Comparison of ENCODE assay signal across 21 cellular contexts in genomic region chr22:48594757-48595510, GRCh38.
DNase-seq lines count a peak whose midpoint lies in the region; ATAC-seq and TF ChIP-seq lines count a peak whose summit lies in the region.
"Had no signal": no experiment of that assay in that cellular context is flagged by ENCODE, and none has a peak within 500 bp of the region (broad histone marks: within the 10 kb centered on the region; RNA-seq: fewer than 3 reads in every experiment).

No MANE protein-coding gene starts in this region.

- H3K9ac ChIP-seq in Karpas-422 (ENCODE audit: low read length) = peak overlapping the region; percentile 48
- no peak overlapping the region for H3K9ac ChIP-seq in SK-N-MC (ENCODE audit: insufficient read length)
- H3K9ac ChIP-seq in smooth muscle cell (ENCODE audit: low read depth) = no peak overlapping the region

- 95% methylated on average over 19 of the region's 19 CpGs for WGBS in smooth muscle cell (ENCODE audit: low lambda C conversion rate)

- H3K79me2 ChIP-seq in Karpas-422 (ENCODE audit: low read length) (no peaks in the 10 kb centered on the region), smooth muscle cell (ENCODE audit: low read depth) (no peaks in the 10 kb centered on the region)

- no peak overlapping the region for H3K4me3 Mint-ChIP-seq in stimulated activated memory B cell treated with anti-CD40 and anti-IgM and Interleukin-4, amounts not matched to agents 10 μg/mL and 1 μg/mL and 100 μg/mL, for 72 hours
- H3K4me3 Mint-ChIP-seq: B cell had no signal

- no peaks in the 10 kb centered on the region for H3K9me2 ChIP-seq in Karpas-422 (replicated peaks; ENCODE audit: insufficient read depth, low read length)

- no peaks in the 10 kb centered on the region for H3K4me1 Mint-ChIP-seq in stimulated activated memory B cell treated with anti-CD40 and anti-IgM and Interleukin-4, amounts not matched to agents 10 μg/mL and 1 μg/mL and 100 μg/mL, for 72 hours
- H3K4me1 Mint-ChIP-seq: B cell had no signal

- no peak overlapping the region for H3K4me3 ChIP-seq in right atrium auricular region
- H3K4me3 ChIP-seq in Karpas-422 (ENCODE audit: low read length) = peak overlapping the region; percentile 37; the same call in 1 of the 2 replicates
- H3K4me3 ChIP-seq in SK-N-MC = no peak overlapping the region
- H3K4me3 ChIP-seq in smooth muscle cell = no peak overlapping the region
- H3K4me3 ChIP-seq: K562 had no signal

- H4K20me1 ChIP-seq in Karpas-422 (ENCODE audit: insufficient read depth, low read depth, low read length) (no peaks in the 10 kb centered on the region), smooth muscle cell (ENCODE audit: low read depth) (peaks cover 54% of the 10 kb centered on the region)

- DNase-seq in Right ventricle myocardium superior (peak; percentile 31), right atrium auricular region (ENCODE audit: low spot score) (no peak), Karpas-422 (peak; percentile 86), SK-N-MC (ENCODE audit: low read depth, low spot score) (no peak), smooth muscle cell (lab: John Stamatoyannopoulos, UW; ENCODE audit: unreplicated experiment) (no peak)
- DNase-seq in stimulated activated CD4-positive, alpha-beta T cell treated with anti-CD3 and anti-CD28 coated beads, Interleukin-2, amount 100 ng/mL, for 48 hours = no peak
- DNase-seq: Calu3; H7; MV-4-11; NCI-H1105; NCI-H146; NCI-H2081; NCI-H345; NCI-H510A treated with DMSO at 0.1 percent for 48 hours; NCI-H82; NK-92 treated with Interleukin-12 subunit alpha and Interleukin-12 subunit beta, amount 100 ng/mL, for 24 hours; PC-3; SHP77 had no signal

- no peak for ATAC-seq in Right ventricle myocardium superior (ENCODE audit: poor library complexity)
- ATAC-seq in stimulated activated memory B cell treated with anti-CD40 and anti-IgM and Interleukin-4, amounts not matched to agents 10 μg/mL and 1 μg/mL and 100 μg/mL, for 72 hours = peak; percentile 25
- ATAC-seq: K562, PC-3 had no signal

- H3K36me3 ChIP-seq in right atrium auricular region (no peaks in the 10 kb centered on the region), Karpas-422 (ENCODE audit: insufficient read depth, low read length) (no peaks in the 10 kb centered on the region), SK-N-MC (ENCODE audit: insufficient read depth, low read length) (peaks cover 26% of the 10 kb centered on the region), smooth muscle cell (ENCODE audit: low read depth) (no peaks in the 10 kb centered on the region)

- no peaks in the 10 kb centered on the region for H3K27me3 ChIP-seq in right atrium auricular region
- no peaks in the 10 kb centered on the region; the same call in 1 of the 2 replicates for H3K27me3 ChIP-seq in Karpas-422 (ENCODE audit: low read length)
- no peaks in the 10 kb centered on the region for H3K27me3 ChIP-seq in smooth muscle cell (ENCODE audit: low read depth)

- H3K4me2 ChIP-seq in Karpas-422 (ENCODE audit: low read depth, low read length, poor library complexity, severe bottlenecking) = peak overlapping the region; percentile 40
- H3K4me2 ChIP-seq in smooth muscle cell = no peak overlapping the region

- no peaks in the 10 kb centered on the region for H3K36me3 Mint-ChIP-seq in stimulated activated memory B cell treated with anti-CD40 and anti-IgM and Interleukin-4, amounts not matched to agents 10 μg/mL and 1 μg/mL and 100 μg/mL, for 72 hours

- H3K9me3 Mint-ChIP-seq in stimulated activated memory B cell treated with anti-CD40 and anti-IgM and Interleukin-4, amounts not matched to agents 10 μg/mL and 1 μg/mL and 100 μg/mL, for 72 hours = peaks cover 6% of the 10 kb centered on the region

- H3K9me3 ChIP-seq in right atrium auricular region = peaks cover 0 to 7% of the 10 kb centered on the region in 2 donors
- no peaks in the 10 kb centered on the region for H3K9me3 ChIP-seq in Karpas-422 (ENCODE audit: low read length)
- no peaks in the 10 kb centered on the region for H3K9me3 ChIP-seq in SK-N-MC (ENCODE audit: low read depth, low read length)
- H3K9me3 ChIP-seq in smooth muscle cell (replicated peaks; ENCODE audit: low read depth) = no peaks in the 10 kb centered on the region

- H3K4me1 ChIP-seq in right atrium auricular region = no peaks in the 10 kb centered on the region
- H3K4me1 ChIP-seq in Karpas-422 (ENCODE audit: low read length) = peaks cover 41% of the 10 kb centered on the region
- H3K4me1 ChIP-seq in smooth muscle cell (ENCODE audit: low read depth) = no peaks in the 10 kb centered on the region

- H3K27ac ChIP-seq in right atrium auricular region = no peak overlapping the region
- peak overlapping the region; percentile 87 for H3K27ac ChIP-seq in Karpas-422 (ENCODE audit: low read length)
- H3K27ac ChIP-seq in SK-N-MC = 0 out of 2 replicates have a peak overlapping the region, but pooled peaks have one; percentile 5
- no peak overlapping the region for H3K27ac ChIP-seq in smooth muscle cell (ENCODE audit: low read depth)

- intact Hi-C loops in Right ventricle myocardium superior (cut with DNase I) = no loop called here

- H3K27me3 Mint-ChIP-seq in stimulated activated memory B cell treated with anti-CD40 and anti-IgM and Interleukin-4, amounts not matched to agents 10 μg/mL and 1 μg/mL and 100 μg/mL, for 72 hours = no peaks in the 10 kb centered on the region
- H3K27me3 Mint-ChIP-seq: B cell had no signal

- H2AFZ ChIP-seq in Karpas-422 (ENCODE audit: low read length) = no peak overlapping the region
- no peak overlapping the region for H2AFZ ChIP-seq in smooth muscle cell (ENCODE audit: low read depth)

- TF ChIP-seq CTCF in right atrium auricular region (IDR thresholded peaks at IDR 0.05) = no peak
- no peak for TF ChIP-seq CTCF in smooth muscle cell (IDR thresholded peaks at IDR 0.05; ENCODE audit: borderline replicate concordance, insufficient read depth, poor library complexity, severe bottlenecking)

- no peaks in the 10 kb centered on the region for H3F3A ChIP-seq in smooth muscle cell (ENCODE audit: low read depth)

- no peak overlapping the region for H3K27ac Mint-ChIP-seq in stimulated activated memory B cell treated with anti-CD40 and anti-IgM and Interleukin-4, amounts not matched to agents 10 μg/mL and 1 μg/mL and 100 μg/mL, for 72 hours
- H3K27ac Mint-ChIP-seq: B cell had no signal

Comparison
In these comparisons a context has a peak if more than half of its experiments do, and no peak if none do; other contexts are left out.
1. DNase-seq: peak in Right ventricle myocardium superior (single experiment) and Karpas-422 (single experiment); none in right atrium auricular region (single experiment), SK-N-MC (single experiment), stimulated activated CD4-positive, alpha-beta T cell treated with anti-CD3 and anti-CD28 coated beads, Interleukin-2, amount 100 ng/mL, for 48 hours (0 of 2) and smooth muscle cell (single experiment).
2. H3K27ac ChIP-seq: peak in Karpas-422 (single experiment) and SK-N-MC (single experiment); none in right atrium auricular region (0 of 2) and smooth muscle cell (single experiment).